In the genomic region with DNA sequence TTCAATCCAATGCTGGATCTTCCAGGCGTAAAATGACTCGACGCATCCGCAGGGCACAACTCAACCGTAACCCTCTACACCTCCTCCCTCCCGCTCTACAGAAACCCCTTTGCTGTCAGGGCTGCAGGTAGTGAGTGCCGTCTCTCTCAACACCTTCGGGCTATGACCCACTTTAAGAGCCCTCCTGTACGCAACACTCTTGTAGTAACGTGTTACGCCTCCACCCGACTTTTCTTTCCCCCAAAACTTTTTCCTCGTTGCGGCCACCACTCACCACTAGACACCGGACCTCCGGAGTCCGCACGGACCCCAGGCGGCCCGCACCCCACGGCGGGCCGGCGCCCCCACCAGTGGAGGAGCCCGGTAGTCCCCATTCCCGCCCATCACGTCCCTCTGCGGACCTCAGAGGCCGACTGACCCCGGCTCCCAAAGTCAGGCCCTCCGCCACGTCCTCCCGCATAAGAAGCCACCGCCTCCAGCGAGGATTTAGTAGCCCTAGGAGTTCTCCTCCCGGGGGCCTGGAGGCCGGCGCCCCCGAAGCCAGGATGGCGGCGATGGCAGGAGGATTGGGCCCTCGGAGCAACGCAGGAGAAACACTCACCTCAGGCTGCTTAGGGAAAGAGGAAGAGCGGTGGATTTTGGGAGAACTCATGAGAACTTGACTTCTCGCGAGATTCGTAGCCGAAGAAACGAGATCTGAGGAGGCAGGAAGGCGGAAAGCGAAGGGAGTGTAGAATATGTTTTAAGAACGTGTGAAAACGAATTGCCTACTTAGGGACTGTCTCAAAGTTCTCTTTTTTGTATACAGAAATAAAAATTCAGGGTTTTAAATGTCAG, we compare ENCODE assay signal across 8 cellular contexts. TPM values are rescaled to one million over a fixed set of nuclear protein-coding genes. Genes with fewer than 3 reads are reported as not detected.
DNase-seq lines count a peak whose midpoint lies in the region; ATAC-seq, FAIRE-seq and TF ChIP-seq lines count a peak whose summit lies in the region.

A gene (minus strand): TSS at position 609 of the 837 bp plus-strand sequence.

- DNase-seq in Ammon's horn (ENCODE audit: low spot score) (peak; percentile 99), GM19239 (ENCODE audit: insufficient read length, low spot score) (peak; percentile 90), NCI-H748 treated with DMSO at 0.1 percent for 48 hours (lab: John Stamatoyannopoulos, UW) (peak; percentile 96), dermis blood vessel endothelial cell (peak; percentile 100), left lung (peak; percentile 86 to 91)
- peak; percentile 64 to 91 for DNase-seq in activated CD4-positive, alpha-beta T cell treated with anti-CD3 and anti-CD28 coated beads, Interleukin-2, amount 50 U/mL, for 24 hours (ENCODE audit: low read depth in 1 of 2, low spot score in 1 of 2)
- DNase-seq in stimulated activated CD4-positive, alpha-beta T cell treated with anti-CD3 and anti-CD28 coated beads, Interleukin-2, amount 100 ng/mL, for 48 hours: peak; percentile 66 to 76

- no peaks in the 10 kb centered on the region for H3K9me3 ChIP-seq in left lung

- peak; percentile 90 for FAIRE-seq in GM19239 (lab: Jason Lieb, UNC)

- H3K27me3 ChIP-seq in left lung: no peaks in the 10 kb centered on the region

- ATAC-seq in HG03558 (IDR thresholded peaks at IDR 0.05; ENCODE audit: extremely low read depth, unreplicated experiment): peak; percentile 72
- ATAC-seq in left lung: peak; percentile 91

- H3K36me3 ChIP-seq in left lung: peaks cover 7 to 39% of the 10 kb centered on the region in 2 donors

- intact Hi-C loops in left lung (cut with DNase I): no loop called here

- peak in 1 of 2 donors; percentile 22 for TF ChIP-seq CTCF in left lung (IDR thresholded peaks at IDR 0.05)

- H3K4me3 ChIP-seq in left lung: peak within 1 kb of the TSS; percentile 73 to 85

- peaks cover 23 to 43% of the 10 kb centered on the region in 2 donors for H3K4me1 ChIP-seq in left lung

- H3K27ac ChIP-seq in left lung: peak within 1 kb of the TSS; percentile 89 to 93

RNA-seq across cellular contexts. Expression of the gene that starts here (rescaled TPM):
- 1,688 and 2,120 TPM in 2 replicates for total RNA-seq in dermis blood vessel endothelial cell
- total RNA-seq in left lung: 1,000 to 10,000 TPM; 1,308 to 1,365 TPM

Comparison
In these comparisons a context has a peak if more than half of its experiments do, and no peak if none do; other contexts are left out.
1. Peak in every context shown above with its lines: DNase-seq, ATAC-seq, H3K4me3 ChIP-seq and H3K27ac ChIP-seq.